8 cellular contexts compared by ENCODE assay signal in genomic region chr2:88016948-88017779, GRCh38. TPM values are rescaled to one million over a fixed set of nuclear protein-coding genes. Genes with fewer than 3 reads are reported as not detected.
A peak's percentile ranks its signal among the peaks of the same experiment; 100 is the strongest.
DNase-seq lines count a peak whose midpoint lies in the region; ATAC-seq, FAIRE-seq and TF ChIP-seq lines count a peak whose summit lies in the region.

No MANE protein-coding gene starts in this region.

- DNase-seq in GM10266 (ENCODE audit: extremely low spot score) (peak; percentile 50), RCC 7860 (ENCODE audit: low spot score) (peak; percentile 53), colonic mucosa (peak; percentile 76), lung (ENCODE audit: low spot score) (peak; percentile 53), tibial artery (peak in 1 of 2 donors; percentile 34), KG1 (lab: John Stamatoyannopoulos, UW) (no peak)

- H3K9me3 ChIP-seq in HUES6 (ENCODE audit: control insufficient read depth, insufficient read depth, low read depth, low read length) (no peaks in the 10 kb centered on the region), colonic mucosa (no peaks in the 10 kb centered on the region), lung (ENCODE audit: control insufficient read depth in 2 of 2, insufficient read depth in 1 of 2, low read length in 1 of 2) (no peaks in the 10 kb centered on the region), tibial artery (no peaks in the 10 kb centered on the region)

- ATAC-seq in GM21529 (IDR thresholded peaks at IDR 0.05; ENCODE audit: unreplicated experiment) (peak; percentile 57), lung (ENCODE audit: insufficient read depth, low FRiP score) (peak; percentile 73)

- no peaks in the 10 kb centered on the region for H3K36me3 ChIP-seq in HUES6 (ENCODE audit: control insufficient read depth, insufficient read depth, low read length)
- H3K36me3 ChIP-seq in colonic mucosa, result no peaks in the 10 kb centered on the region
- no peaks in the 10 kb centered on the region for H3K36me3 ChIP-seq in lung (ENCODE audit: control insufficient read depth in 2 of 2, insufficient read depth in 2 of 2, low read length in 2 of 2)
- no peaks in the 10 kb centered on the region for H3K36me3 ChIP-seq in tibial artery

- H3K27ac ChIP-seq in HUES6 (ENCODE audit: low read depth, low read length) (peak overlapping the region; percentile 100), colonic mucosa (peak overlapping the region; percentile 69), lung (ENCODE audit: low read depth in 1 of 2, low read length in 1 of 2) (peak overlapping the region in 1 of 2 donors; percentile 77), tibial artery (peak overlapping the region; percentile 48 to 66)

- no peak for FAIRE-seq in RCC 7860 (lab: Jason Lieb, UNC)

- WGBS in lung, 2 donors, result 21 to 27% methylated on average over 44 to 47 of the region's 47 CpGs

- no peak for TF ChIP-seq CTCF in GM10266 (IDR thresholded peaks at IDR 0.05; ENCODE audit: control insufficient read depth, insufficient read depth, low read depth, missing control alignments)
- TF ChIP-seq CTCF in colonic mucosa (IDR thresholded peaks at IDR 0.05), result no peak
- no peak for TF ChIP-seq CTCF in lung (IDR thresholded peaks at IDR 0.05; ENCODE audit: control extremely low read depth, extremely low read depth)
- no peak for TF ChIP-seq CTCF in tibial artery (IDR thresholded peaks at IDR 0.05)

- H3K4me3 ChIP-seq in HUES6 (ENCODE audit: low read depth, low read length) (peak overlapping the region; percentile 90), colonic mucosa (peak overlapping the region; percentile 47), lung (peak overlapping the region; percentile 49), tibial artery (peak overlapping the region; percentile 47 to 57)

- intact Hi-C loops in colonic mucosa (cut with DNase I) (no loop called here), tibial artery (cut with DNase I; ENCODE audit: low total_unique reads) (loop anchor here (5.0 kb wide), 1 partner anchor 40 kb away; the partner anchor contains the start of gene KRCC1)

- no peaks in the 10 kb centered on the region for H3K27me3 ChIP-seq in HUES6 (ENCODE audit: control insufficient read depth, insufficient read depth, low read length)
- no peaks in the 10 kb centered on the region for H3K27me3 ChIP-seq in colonic mucosa
- H3K27me3 ChIP-seq in lung (ENCODE audit: control insufficient read depth, insufficient read depth), result no peaks in the 10 kb centered on the region
- H3K27me3 ChIP-seq in tibial artery, result no peaks in the 10 kb centered on the region

- H3K9ac ChIP-seq in HUES6 (ENCODE audit: low read length) (peak overlapping the region; percentile 100), colonic mucosa (ENCODE audit: low read depth in 2 of 2, low read length in 2 of 2) (peak overlapping the region; percentile 67 to 89)

- H3K4me1 ChIP-seq in HUES6 (ENCODE audit: control insufficient read depth, insufficient read depth, low read length) (peaks cover 32% of the 10 kb centered on the region), colonic mucosa (no peaks in the 10 kb centered on the region), lung (ENCODE audit: control insufficient read depth in 2 of 2, insufficient read depth in 2 of 2, low read length in 2 of 2) (peaks cover 0 to 5% of the 10 kb centered on the region in 2 donors), tibial artery (peaks cover 0 to 3% (median 3%) of the 10 kb centered on the region in 4 donors)

RNA-seq across cellular contexts. Expression of gene RNU2-63P, which starts 0.8 kb away (rescaled TPM):
- total RNA-seq in colonic mucosa (1 to 10 TPM; 2.3 to 5.7 TPM), lung (1 to 10 TPM in 1 of 2 donors, not detected in 1; 3.9 TPM)
- polyA plus RNA-seq in lung, result not detected

RNA-seq across cellular contexts. Expression of gene KRCC1, which starts 38.4 kb away (rescaled TPM):
- total RNA-seq in colonic mucosa (10 to 100 TPM; 45.6 to 75.8 TPM), lung (10 to 100 TPM; 17.2 to 22.0 TPM)
- polyA plus RNA-seq in lung, result 10 to 100 TPM; 20.3 to 31.2 TPM

RNA-seq across cellular contexts. Expression of gene SMYD1, which starts 50.5 kb away (rescaled TPM):
- 1 to 10 TPM in 1 of 2 donors, not detected in 1; 1.9 TPM for total RNA-seq in colonic mucosa
- under 1 TPM in 1 of 2 donors, not detected in 1; 0.20 TPM for total RNA-seq in lung
- polyA plus RNA-seq in lung, result not detected
